1 cellular context compared by ENCODE assay signal in the genomic region with DNA sequence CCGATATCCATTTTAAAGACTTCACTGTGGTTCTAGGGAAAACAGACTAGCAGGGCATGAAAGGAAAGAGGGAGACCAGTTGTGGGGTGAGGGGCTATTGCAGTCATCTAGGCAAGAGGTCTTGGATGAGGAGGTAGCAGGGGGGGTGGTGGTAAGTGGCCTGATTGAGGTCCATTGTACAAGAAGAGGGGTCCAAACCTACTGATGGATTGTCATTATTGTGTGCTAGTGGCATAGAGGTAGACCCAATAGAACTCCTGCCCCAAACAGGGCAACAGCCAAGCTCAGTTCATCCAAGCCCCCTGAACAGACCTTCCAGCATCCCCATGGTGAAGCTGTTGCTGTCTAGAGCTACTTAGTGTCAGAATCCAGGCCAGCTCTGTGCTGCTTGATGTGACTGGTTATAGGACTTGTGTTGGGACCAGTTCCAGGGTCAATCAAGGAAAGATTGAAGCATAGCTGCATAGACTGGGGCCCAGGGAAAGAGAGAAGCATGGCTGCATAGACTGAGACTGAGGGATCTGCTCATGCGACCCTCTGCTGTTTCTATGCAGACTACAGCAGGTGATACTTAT.
TF ChIP-seq lines count a peak whose summit lies in the region.

No MANE protein-coding gene starts in this region.

TF ChIP-seq in IMR-90, 13 proteins besides CTCF, POLR2A, EP300 and RAD21 (continued from another document):
- no peak for TF ChIP-seq MAFK (IDR thresholded peaks at IDR 0.05; ENCODE audit: low read depth, low read length)
